ENCODE assay signal across 2 cellular contexts in the genomic region with DNA sequence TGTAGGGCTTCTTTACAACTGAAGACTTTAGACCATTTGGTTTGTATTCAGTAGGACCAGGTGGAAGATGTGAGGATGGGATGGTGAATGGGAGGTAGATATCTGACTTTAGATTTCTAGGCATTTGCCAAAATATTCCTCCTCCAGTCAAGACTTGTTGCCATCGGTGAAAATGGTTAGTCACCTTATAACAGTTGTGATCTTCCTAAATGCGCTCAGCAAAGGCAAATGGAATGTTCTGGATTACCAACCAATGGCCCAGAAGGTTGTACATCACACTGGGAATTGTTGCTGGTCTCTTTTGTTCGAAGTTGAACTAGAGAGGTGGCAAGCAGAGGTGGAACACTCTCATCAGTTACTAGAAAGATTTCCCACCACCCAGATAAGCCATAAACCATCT.
TF ChIP-seq lines count a peak whose summit lies in the region.

No MANE protein-coding gene starts in this region.

TF ChIP-seq in A549, 52 proteins besides CTCF, POLR2A, EP300 and RAD21:
- TF ChIP-seq SREBF2 (IDR thresholded peaks at IDR 0.05) = no peak
- TF ChIP-seq, protein P1, sequence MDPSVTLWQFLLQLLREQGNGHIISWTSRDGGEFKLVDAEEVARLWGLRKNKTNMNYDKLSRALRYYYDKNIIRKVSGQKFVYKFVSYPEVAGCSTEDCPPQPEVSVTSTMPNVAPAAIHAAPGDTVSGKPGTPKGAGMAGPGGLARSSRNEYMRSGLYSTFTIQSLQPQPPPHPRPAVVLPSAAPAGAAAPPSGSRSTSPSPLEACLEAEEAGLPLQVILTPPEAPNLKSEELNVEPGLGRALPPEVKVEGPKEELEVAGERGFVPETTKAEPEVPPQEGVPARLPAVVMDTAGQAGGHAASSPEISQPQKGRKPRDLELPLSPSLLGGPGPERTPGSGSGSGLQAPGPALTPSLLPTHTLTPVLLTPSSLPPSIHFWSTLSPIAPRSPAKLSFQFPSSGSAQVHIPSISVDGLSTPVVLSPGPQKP (IDR thresholded peaks at IDR 0.05; ENCODE audit: low read depth, low read length) = no peak
- no peak for TF ChIP-seq HMGXB4 (CRISPR knock-in tag; IDR thresholded peaks at IDR 0.05; ENCODE audit: borderline replicate concordance)
- TF ChIP-seq MYC (IDR thresholded peaks at IDR 0.05; ENCODE audit: borderline replicate concordance, low read length) = no peak
- no peak for TF ChIP-seq KDM5A (IDR thresholded peaks at IDR 0.05)
- no peak for TF ChIP-seq CBX2 (IDR thresholded peaks at IDR 0.05; ENCODE audit: borderline replicate concordance, low read depth)
- TF ChIP-seq RCOR1 (IDR thresholded peaks at IDR 0.05; ENCODE audit: low read depth, low read length) = no peak
- TF ChIP-seq MAZ (IDR thresholded peaks at IDR 0.05; ENCODE audit: borderline replicate concordance, low read depth, low read length) = no peak
- no peak for TF ChIP-seq BCL3 (IDR thresholded peaks at IDR 0.05)
- TF ChIP-seq ZC3H11A (IDR thresholded peaks at IDR 0.05) = no peak
- TF ChIP-seq CHD2 (IDR thresholded peaks at IDR 0.05; ENCODE audit: low read length, partially characterized antibody) = no peak
- no peak for TF ChIP-seq EHMT2 (IDR thresholded peaks at IDR 0.05; ENCODE audit: low read depth)
- TF ChIP-seq RARB (CRISPR knock-in tag; IDR thresholded peaks at IDR 0.05) = no peak
- TF ChIP-seq, protein P2, sequence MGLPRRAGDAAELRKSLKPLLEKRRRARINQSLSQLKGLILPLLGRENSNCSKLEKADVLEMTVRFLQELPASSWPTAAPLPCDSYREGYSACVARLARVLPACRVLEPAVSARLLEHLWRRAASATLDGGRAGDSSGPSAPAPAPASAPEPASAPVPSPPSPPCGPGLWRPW (IDR thresholded peaks at IDR 0.05) = no peak
- no peak for TF ChIP-seq USF2 (IDR thresholded peaks at IDR 0.05)
- TF ChIP-seq NFE2L2 (conservative IDR thresholded peaks at IDR 0.05; ENCODE audit: low read length) = no peak
- no peak for TF ChIP-seq FOXS1 (CRISPR knock-in tag; IDR thresholded peaks at IDR 0.05)
TF ChIP-seq in A549: peak in this region for 0.

TF ChIP-seq in IMR-90, 13 proteins besides CTCF, POLR2A, EP300 and RAD21:
- TF ChIP-seq USF2 (IDR thresholded peaks at IDR 0.05; ENCODE audit: low read depth, low read length) = no peak
- TF ChIP-seq BHLHE40 (IDR thresholded peaks at IDR 0.05; ENCODE audit: low read depth, low read length) = no peak
- TF ChIP-seq MAFK (IDR thresholded peaks at IDR 0.05; ENCODE audit: low read depth, low read length) = no peak
- no peak for TF ChIP-seq NFE2L2 (IDR thresholded peaks at IDR 0.05; ENCODE audit: low read depth, low read length)
- TF ChIP-seq MAZ (IDR thresholded peaks at IDR 0.05; ENCODE audit: borderline replicate concordance, low read depth, low read length) = no peak
- no peak for TF ChIP-seq FOS (IDR thresholded peaks at IDR 0.05; ENCODE audit: low read depth, low read length)
- TF ChIP-seq MXI1 (IDR thresholded peaks at IDR 0.05; ENCODE audit: borderline replicate concordance, low read depth, low read length) = no peak
- TF ChIP-seq, protein P1 (IDR thresholded peaks at IDR 0.05; ENCODE audit: borderline replicate concordance, low read depth, low read length) = no peak
- no peak for TF ChIP-seq RFX5 (IDR thresholded peaks at IDR 0.05; ENCODE audit: low read depth, low read length)
- no peak for TF ChIP-seq RCOR1 (IDR thresholded peaks at IDR 0.05; ENCODE audit: insufficient replicate concordance, low read length)
- no peak for TF ChIP-seq SMC3 (IDR thresholded peaks at IDR 0.05; ENCODE audit: low read depth, low read length)
- no peak for TF ChIP-seq CEBPB (IDR thresholded peaks at IDR 0.05; ENCODE audit: low read depth, low read length)
- TF ChIP-seq CHD1 (IDR thresholded peaks at IDR 0.05; ENCODE audit: low read depth, low read length) = no peak
